ENCODE assay signal across 1 cellular context in the genomic region with DNA sequence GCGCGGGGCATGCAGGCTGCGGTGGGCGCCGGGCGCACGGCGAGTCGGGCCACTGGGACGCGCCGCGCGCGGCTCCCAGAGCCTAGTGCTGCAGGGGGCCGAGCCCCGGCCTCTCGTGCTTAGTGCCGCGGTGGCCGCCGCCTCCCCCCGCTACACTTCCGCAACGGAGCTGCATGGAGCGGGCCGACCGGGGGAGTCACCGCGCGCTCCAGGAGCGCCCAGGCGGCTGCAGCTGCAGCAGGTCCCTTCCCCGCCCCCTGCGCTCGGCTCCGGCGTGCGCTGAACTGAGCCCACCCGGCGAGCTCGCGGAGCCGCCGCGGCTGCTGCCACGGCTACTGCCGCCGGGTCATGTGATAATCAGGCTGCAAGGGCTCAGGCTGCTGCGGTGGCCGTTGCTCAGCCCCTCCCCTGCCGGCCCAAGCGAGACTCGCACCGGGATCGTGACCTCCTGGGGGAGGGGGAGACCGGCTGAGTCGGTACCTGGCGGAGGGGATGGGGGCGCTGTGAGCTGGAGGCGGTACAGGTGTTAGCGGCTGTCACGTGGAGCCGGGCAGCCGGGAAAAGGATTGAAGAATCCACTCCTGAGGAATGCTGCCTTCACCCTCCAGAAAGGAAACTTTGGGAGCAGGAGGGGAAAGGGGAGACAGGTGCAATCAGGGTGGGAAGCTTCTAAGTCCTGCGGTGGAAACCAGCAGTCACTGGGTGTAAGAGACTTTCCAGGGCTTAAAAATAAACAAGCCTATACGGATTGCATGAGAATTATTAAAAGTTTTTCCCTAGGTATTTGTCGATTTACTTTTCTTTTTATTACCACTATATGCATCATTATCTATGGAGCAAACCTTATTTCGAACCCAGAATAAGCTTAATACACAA.
A peak's percentile ranks its signal among the peaks of the same experiment; 100 is the strongest.
TF ChIP-seq lines count a peak whose summit lies in the region.

A gene with protein sequence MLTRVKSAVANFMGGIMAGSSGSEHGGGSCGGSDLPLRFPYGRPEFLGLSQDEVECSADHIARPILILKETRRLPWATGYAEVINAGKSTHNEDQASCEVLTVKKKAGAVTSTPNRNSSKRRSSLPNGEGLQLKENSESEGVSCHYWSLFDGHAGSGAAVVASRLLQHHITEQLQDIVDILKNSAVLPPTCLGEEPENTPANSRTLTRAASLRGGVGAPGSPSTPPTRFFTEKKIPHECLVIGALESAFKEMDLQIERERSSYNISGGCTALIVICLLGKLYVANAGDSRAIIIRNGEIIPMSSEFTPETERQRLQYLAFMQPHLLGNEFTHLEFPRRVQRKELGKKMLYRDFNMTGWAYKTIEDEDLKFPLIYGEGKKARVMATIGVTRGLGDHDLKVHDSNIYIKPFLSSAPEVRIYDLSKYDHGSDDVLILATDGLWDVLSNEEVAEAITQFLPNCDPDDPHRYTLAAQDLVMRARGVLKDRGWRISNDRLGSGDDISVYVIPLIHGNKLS (minus strand): TSS at position 352 of the 876 bp plus-strand sequence. CDS start 414 bp downstream, outside the sequence.

TF ChIP-seq in HepG2, 621 proteins besides CTCF, POLR2A, EP300 and RAD21 (continued from another document and continues in another):
- TF ChIP-seq, protein P1, sequence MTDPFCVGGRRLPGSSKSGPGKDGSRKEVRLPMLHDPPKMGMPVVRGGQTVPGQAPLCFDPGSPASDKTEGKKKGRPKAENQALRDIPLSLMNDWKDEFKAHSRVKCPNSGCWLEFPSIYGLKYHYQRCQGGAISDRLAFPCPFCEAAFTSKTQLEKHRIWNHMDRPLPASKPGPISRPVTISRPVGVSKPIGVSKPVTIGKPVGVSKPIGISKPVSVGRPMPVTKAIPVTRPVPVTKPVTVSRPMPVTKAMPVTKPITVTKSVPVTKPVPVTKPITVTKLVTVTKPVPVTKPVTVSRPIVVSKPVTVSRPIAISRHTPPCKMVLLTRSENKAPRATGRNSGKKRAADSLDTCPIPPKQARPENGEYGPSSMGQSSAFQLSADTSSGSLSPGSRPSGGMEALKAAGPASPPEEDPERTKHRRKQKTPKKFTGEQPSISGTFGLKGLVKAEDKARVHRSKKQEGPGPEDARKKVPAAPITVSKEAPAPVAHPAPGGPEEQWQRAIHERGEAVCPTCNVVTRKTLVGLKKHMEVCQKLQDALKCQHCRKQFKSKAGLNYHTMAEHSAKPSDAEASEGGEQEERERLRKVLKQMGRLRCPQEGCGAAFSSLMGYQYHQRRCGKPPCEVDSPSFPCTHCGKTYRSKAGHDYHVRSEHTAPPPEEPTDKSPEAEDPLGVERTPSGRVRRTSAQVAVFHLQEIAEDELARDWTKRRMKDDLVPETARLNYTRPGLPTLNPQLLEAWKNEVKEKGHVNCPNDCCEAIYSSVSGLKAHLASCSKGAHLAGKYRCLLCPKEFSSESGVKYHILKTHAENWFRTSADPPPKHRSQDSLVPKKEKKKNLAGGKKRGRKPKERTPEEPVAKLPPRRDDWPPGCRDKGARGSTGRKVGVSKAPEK (CRISPR knock-in tag; IDR thresholded peaks at IDR 0.05; ENCODE audit: borderline replicate concordance): no peak
- TF ChIP-seq, protein P2, sequence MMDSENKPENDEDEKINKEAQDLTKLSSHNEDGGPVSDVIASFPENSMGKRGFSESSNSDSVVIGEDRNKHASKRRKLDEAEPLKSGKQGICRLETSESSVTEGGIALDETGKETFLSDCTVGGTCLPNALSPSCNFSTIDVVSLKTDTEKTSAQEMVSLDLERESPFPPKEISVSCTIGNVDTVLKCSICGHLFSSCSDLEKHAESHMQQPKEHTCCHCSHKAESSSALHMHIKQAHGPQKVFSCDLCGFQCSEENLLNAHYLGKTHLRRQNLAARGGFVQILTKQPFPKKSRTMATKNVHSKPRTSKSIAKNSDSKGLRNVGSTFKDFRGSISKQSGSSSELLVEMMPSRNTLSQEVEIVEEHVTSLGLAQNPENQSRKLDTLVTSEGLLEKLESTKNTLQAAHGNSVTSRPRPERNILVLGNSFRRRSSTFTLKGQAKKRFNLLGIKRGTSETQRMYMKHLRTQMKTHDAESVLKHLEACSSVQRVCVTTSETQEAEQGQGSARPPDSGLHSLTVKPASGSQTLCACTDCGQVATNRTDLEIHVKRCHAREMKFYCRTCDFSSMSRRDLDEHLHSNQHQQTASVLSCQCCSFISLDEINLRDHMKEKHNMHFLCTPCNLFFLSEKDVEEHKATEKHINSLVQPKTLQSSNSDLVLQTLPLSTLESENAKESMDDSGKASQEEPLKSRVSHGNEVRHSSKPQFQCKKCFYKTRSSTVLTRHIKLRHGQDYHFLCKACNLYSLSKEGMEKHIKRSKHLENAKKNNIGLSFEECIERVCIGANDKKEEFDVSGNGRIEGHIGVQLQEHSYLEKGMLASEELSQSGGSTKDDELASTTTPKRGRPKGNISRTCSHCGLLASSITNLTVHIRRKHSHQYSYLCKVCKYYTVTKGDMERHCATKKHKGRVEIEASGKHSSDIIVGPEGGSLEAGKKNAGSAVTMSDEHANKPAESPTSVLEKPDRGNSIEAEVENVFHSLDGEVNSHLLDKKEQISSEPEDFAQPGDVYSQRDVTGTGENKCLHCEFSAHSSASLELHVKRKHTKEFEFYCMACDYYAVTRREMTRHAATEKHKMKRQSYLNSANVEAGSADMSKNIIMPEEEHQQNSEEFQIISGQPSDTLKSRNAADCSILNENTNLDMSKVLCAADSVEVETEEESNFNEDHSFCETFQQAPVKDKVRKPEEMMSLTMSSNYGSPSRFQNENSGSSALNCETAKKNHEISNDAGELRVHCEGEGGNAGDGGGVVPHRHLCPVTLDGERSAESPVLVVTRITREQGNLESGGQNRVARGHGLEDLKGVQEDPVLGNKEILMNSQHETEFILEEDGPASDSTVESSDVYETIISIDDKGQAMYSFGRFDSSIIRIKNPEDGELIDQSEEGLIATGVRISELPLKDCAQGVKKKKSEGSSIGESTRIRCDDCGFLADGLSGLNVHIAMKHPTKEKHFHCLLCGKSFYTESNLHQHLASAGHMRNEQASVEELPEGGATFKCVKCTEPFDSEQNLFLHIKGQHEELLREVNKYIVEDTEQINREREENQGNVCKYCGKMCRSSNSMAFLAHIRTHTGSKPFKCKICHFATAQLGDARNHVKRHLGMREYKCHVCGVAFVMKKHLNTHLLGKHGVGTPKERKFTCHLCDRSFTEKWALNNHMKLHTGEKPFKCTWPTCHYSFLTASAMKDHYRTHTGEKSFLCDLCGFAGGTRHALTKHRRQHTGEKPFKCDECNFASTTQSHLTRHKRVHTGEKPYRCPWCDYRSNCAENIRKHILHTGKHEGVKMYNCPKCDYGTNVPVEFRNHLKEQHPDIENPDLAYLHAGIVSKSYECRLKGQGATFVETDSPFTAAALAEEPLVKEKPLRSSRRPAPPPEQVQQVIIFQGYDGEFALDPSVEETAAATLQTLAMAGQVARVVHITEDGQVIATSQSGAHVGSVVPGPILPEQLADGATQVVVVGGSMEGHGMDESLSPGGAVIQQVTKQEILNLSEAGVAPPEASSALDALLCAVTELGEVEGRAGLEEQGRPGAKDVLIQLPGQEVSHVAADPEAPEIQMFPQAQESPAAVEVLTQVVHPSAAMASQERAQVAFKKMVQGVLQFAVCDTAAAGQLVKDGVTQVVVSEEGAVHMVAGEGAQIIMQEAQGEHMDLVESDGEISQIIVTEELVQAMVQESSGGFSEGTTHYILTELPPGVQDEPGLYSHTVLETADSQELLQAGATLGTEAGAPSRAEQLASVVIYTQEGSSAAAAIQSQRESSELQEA (CRISPR knock-in tag; IDR thresholded peaks at IDR 0.05; ENCODE audit: not compliant biosample characterization): no peak
- no peak for TF ChIP-seq FOXM1 (CRISPR knock-in tag; IDR thresholded peaks at IDR 0.05)
- TF ChIP-seq MTF2 (CRISPR knock-in tag; IDR thresholded peaks at IDR 0.05; ENCODE audit: borderline replicate concordance): no peak
- TF ChIP-seq KLF15 (CRISPR knock-in tag; IDR thresholded peaks at IDR 0.05; ENCODE audit: borderline replicate concordance): no peak
- TF ChIP-seq, protein P3, sequence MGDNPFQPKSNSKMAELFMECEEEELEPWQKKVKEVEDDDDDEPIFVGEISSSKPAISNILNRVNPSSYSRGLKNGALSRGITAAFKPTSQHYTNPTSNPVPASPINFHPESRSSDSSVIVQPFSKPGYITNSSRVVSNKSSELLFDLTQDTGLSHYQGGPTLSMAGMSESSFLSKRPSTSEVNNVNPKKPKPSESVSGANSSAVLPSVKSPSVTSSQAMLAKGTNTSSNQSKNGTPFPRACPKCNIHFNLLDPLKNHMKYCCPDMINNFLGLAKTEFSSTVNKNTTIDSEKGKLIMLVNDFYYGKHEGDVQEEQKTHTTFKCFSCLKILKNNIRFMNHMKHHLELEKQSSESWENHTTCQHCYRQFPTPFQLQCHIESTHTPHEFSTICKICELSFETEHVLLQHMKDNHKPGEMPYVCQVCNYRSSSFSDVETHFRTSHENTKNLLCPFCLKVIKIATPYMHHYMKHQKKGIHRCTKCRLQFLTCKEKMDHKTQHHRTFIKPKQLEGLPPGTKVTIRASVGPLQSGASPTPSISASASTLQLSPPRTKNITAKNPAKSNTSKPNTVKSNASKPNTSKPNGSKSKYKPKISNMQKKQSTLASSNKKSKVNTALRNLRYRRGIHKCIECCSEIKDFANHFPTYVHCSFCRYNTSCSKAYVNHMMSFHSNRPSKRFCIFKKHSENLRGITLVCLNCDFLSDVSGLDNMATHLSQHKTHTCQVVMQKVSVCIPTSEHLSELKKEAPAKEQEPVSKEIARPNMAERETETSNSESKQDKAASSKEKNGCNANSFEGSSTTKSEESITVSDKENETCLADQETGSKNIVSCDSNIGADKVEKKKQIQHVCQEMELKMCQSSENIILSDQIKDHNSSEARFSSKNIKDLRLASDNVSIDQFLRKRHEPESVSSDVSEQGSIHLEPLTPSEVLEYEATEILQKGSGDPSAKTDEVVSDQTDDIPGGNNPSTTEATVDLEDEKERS (CRISPR knock-in tag; IDR thresholded peaks at IDR 0.05): peak; percentile 36; the same call in 1 of the 2 replicates
- TF ChIP-seq ZNF776 (CRISPR knock-in tag; IDR thresholded peaks at IDR 0.05): peak; percentile 21; the same call in 1 of the 2 replicates
- TF ChIP-seq PTBP1 (IDR thresholded peaks at IDR 0.05; ENCODE audit: low read depth, low read length, poor library complexity, severe bottlenecking): peak; percentile 82
- peak; percentile 88; the same call in 1 of the 2 replicates for TF ChIP-seq ZNF451 (CRISPR knock-in tag; IDR thresholded peaks at IDR 0.05)
- TF ChIP-seq ZNF746 (CRISPR knock-in tag; IDR thresholded peaks at IDR 0.05): peak; percentile 75; the same call in 1 of the 2 replicates
- no peak for TF ChIP-seq ZFP41 (CRISPR knock-in tag; IDR thresholded peaks at IDR 0.05; ENCODE audit: borderline replicate concordance)
- 0 out of 2 replicates have a peak, but pooled peaks have one; percentile 37 for TF ChIP-seq NFATC3 (CRISPR knock-in tag; IDR thresholded peaks at IDR 0.05)
- TF ChIP-seq ZNF501 (CRISPR knock-in tag; IDR thresholded peaks at IDR 0.05): peak; percentile 68
- TF ChIP-seq, protein P4, sequence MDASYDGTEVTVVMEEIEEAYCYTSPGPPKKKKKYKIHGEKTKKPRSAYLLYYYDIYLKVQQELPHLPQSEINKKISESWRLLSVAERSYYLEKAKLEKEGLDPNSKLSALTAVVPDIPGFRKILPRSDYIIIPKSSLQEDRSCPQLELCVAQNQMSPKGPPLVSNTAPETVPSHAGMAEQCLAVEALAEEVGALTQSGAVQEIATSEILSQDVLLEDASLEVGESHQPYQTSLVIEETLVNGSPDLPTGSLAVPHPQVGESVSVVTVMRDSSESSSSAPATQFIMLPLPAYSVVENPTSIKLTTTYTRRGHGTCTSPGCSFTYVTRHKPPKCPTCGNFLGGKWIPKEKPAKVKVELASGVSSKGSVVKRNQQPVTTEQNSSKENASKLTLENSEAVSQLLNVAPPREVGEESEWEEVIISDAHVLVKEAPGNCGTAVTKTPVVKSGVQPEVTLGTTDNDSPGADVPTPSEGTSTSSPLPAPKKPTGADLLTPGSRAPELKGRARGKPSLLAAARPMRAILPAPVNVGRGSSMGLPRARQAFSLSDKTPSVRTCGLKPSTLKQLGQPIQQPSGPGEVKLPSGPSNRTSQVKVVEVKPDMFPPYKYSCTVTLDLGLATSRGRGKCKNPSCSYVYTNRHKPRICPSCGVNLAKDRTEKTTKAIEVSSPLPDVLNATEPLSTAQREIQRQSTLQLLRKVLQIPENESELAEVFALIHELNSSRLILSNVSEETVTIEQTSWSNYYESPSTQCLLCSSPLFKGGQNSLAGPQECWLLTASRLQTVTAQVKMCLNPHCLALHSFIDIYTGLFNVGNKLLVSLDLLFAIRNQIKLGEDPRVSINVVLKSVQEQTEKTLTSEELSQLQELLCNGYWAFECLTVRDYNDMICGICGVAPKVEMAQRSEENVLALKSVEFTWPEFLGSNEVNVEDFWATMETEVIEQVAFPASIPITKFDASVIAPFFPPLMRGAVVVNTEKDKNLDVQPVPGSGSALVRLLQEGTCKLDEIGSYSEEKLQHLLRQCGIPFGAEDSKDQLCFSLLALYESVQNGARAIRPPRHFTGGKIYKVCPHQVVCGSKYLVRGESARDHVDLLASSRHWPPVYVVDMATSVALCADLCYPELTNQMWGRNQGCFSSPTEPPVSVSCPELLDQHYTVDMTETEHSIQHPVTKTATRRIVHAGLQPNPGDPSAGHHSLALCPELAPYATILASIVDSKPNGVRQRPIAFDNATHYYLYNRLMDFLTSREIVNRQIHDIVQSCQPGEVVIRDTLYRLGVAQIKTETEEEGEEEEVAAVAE (CRISPR knock-in tag; IDR thresholded peaks at IDR 0.05; ENCODE audit: borderline replicate concordance): peak; percentile 53; the same call in 1 of the 2 replicates
- TF ChIP-seq ZNF772 (CRISPR knock-in tag; IDR thresholded peaks at IDR 0.05): peak; percentile 64; the same call in 1 of the 2 replicates
- no peak for TF ChIP-seq NCOA5 (CRISPR knock-in tag; IDR thresholded peaks at IDR 0.05)
- TF ChIP-seq, protein P5, sequence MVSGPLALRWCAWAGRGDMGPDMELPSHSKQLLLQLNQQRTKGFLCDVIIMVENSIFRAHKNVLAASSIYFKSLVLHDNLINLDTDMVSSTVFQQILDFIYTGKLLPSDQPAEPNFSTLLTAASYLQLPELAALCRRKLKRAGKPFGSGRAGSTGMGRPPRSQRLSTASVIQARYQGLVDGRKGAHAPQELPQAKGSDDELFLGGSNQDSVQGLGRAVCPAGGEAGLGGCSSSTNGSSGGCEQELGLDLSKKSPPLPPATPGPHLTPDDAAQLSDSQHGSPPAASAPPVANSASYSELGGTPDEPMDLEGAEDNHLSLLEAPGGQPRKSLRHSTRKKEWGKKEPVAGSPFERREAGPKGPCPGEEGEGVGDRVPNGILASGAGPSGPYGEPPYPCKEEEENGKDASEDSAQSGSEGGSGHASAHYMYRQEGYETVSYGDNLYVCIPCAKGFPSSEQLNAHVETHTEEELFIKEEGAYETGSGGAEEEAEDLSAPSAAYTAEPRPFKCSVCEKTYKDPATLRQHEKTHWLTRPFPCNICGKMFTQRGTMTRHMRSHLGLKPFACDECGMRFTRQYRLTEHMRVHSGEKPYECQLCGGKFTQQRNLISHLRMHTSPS (CRISPR knock-in tag; IDR thresholded peaks at IDR 0.05; ENCODE audit: low read depth): peak; percentile 77; the same call in 1 of the 2 replicates
- peak; percentile 61; the same call in 1 of the 2 replicates for TF ChIP-seq ZNF230 (CRISPR knock-in tag; IDR thresholded peaks at IDR 0.05)
- TF ChIP-seq DNMT1 (CRISPR knock-in tag; IDR thresholded peaks at IDR 0.05): no peak; the same call in none of the 2 replicates
- TF ChIP-seq, protein P6, sequence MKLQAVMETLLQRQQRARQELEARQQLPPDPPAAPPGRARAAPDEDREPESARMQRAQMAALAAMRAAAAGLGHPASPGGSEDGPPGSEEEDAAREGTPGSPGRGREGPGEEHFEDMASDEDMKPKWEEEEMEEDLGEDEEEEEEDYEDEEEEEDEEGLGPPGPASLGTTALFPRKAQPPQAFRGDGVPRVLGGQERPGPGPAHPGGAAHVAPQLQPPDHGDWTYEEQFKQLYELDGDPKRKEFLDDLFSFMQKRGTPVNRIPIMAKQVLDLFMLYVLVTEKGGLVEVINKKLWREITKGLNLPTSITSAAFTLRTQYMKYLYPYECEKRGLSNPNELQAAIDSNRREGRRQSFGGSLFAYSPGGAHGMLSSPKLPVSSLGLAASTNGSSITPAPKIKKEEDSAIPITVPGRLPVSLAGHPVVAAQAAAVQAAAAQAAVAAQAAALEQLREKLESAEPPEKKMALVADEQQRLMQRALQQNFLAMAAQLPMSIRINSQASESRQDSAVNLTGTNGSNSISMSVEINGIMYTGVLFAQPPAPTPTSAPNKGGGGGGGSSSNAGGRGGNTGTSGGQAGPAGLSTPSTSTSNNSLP (IDR thresholded peaks at IDR 0.05; ENCODE audit: low read depth, low read length): peak; percentile 23; the same call in 1 of the 2 replicates
- peak; percentile 80; the same call in 1 of the 2 replicates for TF ChIP-seq FOXK1 (CRISPR knock-in tag; IDR thresholded peaks at IDR 0.05; ENCODE audit: borderline replicate concordance, low read depth)
